ENCODE assay signal across 9 cellular contexts in genomic region chr6:155050311-155050710, GRCh38. TPM values are rescaled to one million over a fixed set of nuclear protein-coding genes. Genes with fewer than 3 reads are reported as not detected.
DNase-seq lines count a peak whose midpoint lies in the region; ATAC-seq and TF ChIP-seq lines count a peak whose summit lies in the region.
"Had no signal": no experiment of that assay in that cellular context is flagged by ENCODE, and none has a peak within 500 bp of the region (broad histone marks: within the 10 kb centered on the region; RNA-seq: fewer than 3 reads in every experiment).

No MANE protein-coding gene starts in this region.

- H3K79me2 ChIP-seq in neural progenitor cell (ENCODE audit: low read depth), result no peaks in the 10 kb centered on the region

- ATAC-seq in GM19328 (IDR thresholded peaks at IDR 0.05; ENCODE audit: unreplicated experiment), result peak; percentile 64
- peak; percentile 82 for ATAC-seq in HG03066 (IDR thresholded peaks at IDR 0.05; ENCODE audit: low read depth, unreplicated experiment)

- H3K4me1 ChIP-seq in neural progenitor cell, result peaks cover 6% of the 10 kb centered on the region
- no peaks in the 10 kb centered on the region for H3K4me1 ChIP-seq in esophagus muscularis mucosa

- H3K9me3 Mint-ChIP-seq in activated T-cell treated with anti-CD3 and anti-CD28 coated beads, Interleukin-2, amount 50 U/mL, for 24 hours, result no peaks in the 10 kb centered on the region
- no peaks in the 10 kb centered on the region for H3K9me3 Mint-ChIP-seq in neural progenitor cell

- no peak for TF ChIP-seq POLR2A in esophagus muscularis mucosa (IDR thresholded peaks at IDR 0.05; ENCODE audit: low read depth)

- no peak for TF ChIP-seq EP300 in esophagus muscularis mucosa (IDR thresholded peaks at IDR 0.05)

- H3K9me3 ChIP-seq in neural progenitor cell (ENCODE audit: low read depth) (no peaks in the 10 kb centered on the region), esophagus muscularis mucosa (no peaks in the 10 kb centered on the region)
- H3K9me3 ChIP-seq: neutrophil had no signal

- H4K20me1 ChIP-seq in neural progenitor cell (ENCODE audit: low read depth), result no peaks in the 10 kb centered on the region

- H3K4me3 Mint-ChIP-seq in activated T-cell treated with anti-CD3 and anti-CD28 coated beads, Interleukin-2, amount 50 U/mL, for 24 hours, result peak overlapping the region; percentile 53
- no peak overlapping the region for H3K4me3 Mint-ChIP-seq in neural progenitor cell

- TF ChIP-seq CTCF in neural progenitor cell (IDR thresholded peaks at IDR 0.05) (no peak), esophagus muscularis mucosa (IDR thresholded peaks at IDR 0.05) (no peak)

- H3F3A ChIP-seq in neural progenitor cell (ENCODE audit: low read depth), result no peaks in the 10 kb centered on the region

- no peak overlapping the region for H3K9ac ChIP-seq in neural progenitor cell

- DNase-seq in activated T-cell treated with anti-CD3 and anti-CD28 coated beads, Interleukin-2, amount 50 U/mL, for 24 hours, result peak; percentile 68
- DNase-seq in stimulated activated CD4-positive, alpha-beta T cell treated with anti-CD3 and anti-CD28 coated beads, Interleukin-4, amount 100 ng/mL, for 4 hours, result peak; percentile 12 to 20
- DNase-seq in neural progenitor cell (ENCODE audit: low spot score) (no peak), SK-N-DZ (ENCODE audit: low spot score) (no peak), esophagus muscularis mucosa (ENCODE audit: extremely low spot score) (no peak)
- DNase-seq in effector CD8-positive, alpha-beta T cell (lab: John Stamatoyannopoulos, UW), result no peak

- no peaks in the 10 kb centered on the region for H3K36me3 Mint-ChIP-seq in activated T-cell treated with anti-CD3 and anti-CD28 coated beads, Interleukin-2, amount 50 U/mL, for 24 hours (ENCODE audit: low read depth)
- no peaks in the 10 kb centered on the region for H3K36me3 Mint-ChIP-seq in neural progenitor cell

- H3K4me2 ChIP-seq in neural progenitor cell, result no peak overlapping the region

- peak overlapping the region; percentile 92 for H3K27ac Mint-ChIP-seq in activated T-cell treated with anti-CD3 and anti-CD28 coated beads, Interleukin-2, amount 50 U/mL, for 24 hours
- H3K27ac Mint-ChIP-seq in neural progenitor cell, result no peak overlapping the region

- H3K4me3 ChIP-seq in neural progenitor cell (no peak overlapping the region), esophagus muscularis mucosa (no peak overlapping the region)

- H3K36me3 ChIP-seq in neural progenitor cell, result no peaks in the 10 kb centered on the region
- no peaks in the 10 kb centered on the region for H3K36me3 ChIP-seq in esophagus muscularis mucosa
- H3K36me3 ChIP-seq: neutrophil had no signal

- 93% methylated on average over 4 of the region's 5 CpGs for WGBS in esophagus muscularis mucosa

- peaks cover 30% of the 10 kb centered on the region for H3K4me1 Mint-ChIP-seq in activated T-cell treated with anti-CD3 and anti-CD28 coated beads, Interleukin-2, amount 50 U/mL, for 24 hours (ENCODE audit: low read depth)
- H3K4me1 Mint-ChIP-seq in neural progenitor cell, result peaks cover 10% of the 10 kb centered on the region

- H3K27me3 ChIP-seq in neural progenitor cell (no peaks in the 10 kb centered on the region), esophagus muscularis mucosa (no peaks in the 10 kb centered on the region)
- H3K27me3 ChIP-seq: neutrophil had no signal

- peaks cover 5% of the 10 kb centered on the region for H3K27me3 Mint-ChIP-seq in activated T-cell treated with anti-CD3 and anti-CD28 coated beads, Interleukin-2, amount 50 U/mL, for 24 hours
- H3K27me3 Mint-ChIP-seq in neural progenitor cell (ENCODE audit: insufficient read depth, low read depth), result no peaks in the 10 kb centered on the region

- intact Hi-C loops in esophagus muscularis mucosa (cut with DNase I), result no loop called here

- H3K27ac ChIP-seq in neural progenitor cell, result no peak overlapping the region
- H3K27ac ChIP-seq in esophagus muscularis mucosa (replicated peaks in 1 of 4), result no peak overlapping the region
- H3K27ac ChIP-seq: neutrophil had no signal

- H2AFZ ChIP-seq in neural progenitor cell (replicated peaks), result no peak overlapping the region

RNA-seq across cellular contexts. Expression of gene TIAM2, which starts 55.2 kb away (rescaled TPM):
- 12.7 and 22.8 TPM in 2 replicates for total RNA-seq in neural progenitor cell (ENCODE audit: low replicate concordance)
- polyA plus RNA-seq in SK-N-DZ (2014; cell fraction: cytosol; rRNA removed), result 9.5 and 23.2 TPM in 2 replicates
- 18.6 and 28.3 TPM in 2 replicates for polyA plus RNA-seq in SK-N-DZ (2014; cell fraction: nucleus; rRNA removed)
- total RNA-seq in esophagus muscularis mucosa, result 10 to 100 TPM in 3 of 4 donors, 1 to 10 TPM in 1; 8.6 to 17.0 (median 14.8) TPM

Comparison
In these comparisons a context has a peak if more than half of its experiments do, and no peak if none do; other contexts are left out.
1. DNase-seq: peak in activated T-cell treated with anti-CD3 and anti-CD28 coated beads, Interleukin-2, amount 50 U/mL, for 24 hours (single experiment) and stimulated activated CD4-positive, alpha-beta T cell treated with anti-CD3 and anti-CD28 coated beads, Interleukin-4, amount 100 ng/mL, for 4 hours (2 of 2); none in neural progenitor cell (single experiment), effector CD8-positive, alpha-beta T cell (single experiment), SK-N-DZ (single experiment) and esophagus muscularis mucosa (single experiment).